Comparison of ENCODE assay signal across 1 cellular context in genomic region chr1:18093646-18094045, GRCh38.
TF ChIP-seq lines count a peak whose summit lies in the region.

No MANE protein-coding gene starts in this region.

TF ChIP-seq in HEK293, 187 proteins besides CTCF, POLR2A, EP300 and RAD21:
- TF ChIP-seq PRDM2 (tag by site-specific recombination; IDR thresholded peaks at IDR 0.05; ENCODE audit: borderline replicate concordance) (no peak), ZNF146 (tag by site-specific recombination; IDR thresholded peaks at IDR 0.05) (peak; percentile 66), ZNF785 (tag by site-specific recombination; IDR thresholded peaks at IDR 0.05) (no peak)
